In the genomic region with DNA sequence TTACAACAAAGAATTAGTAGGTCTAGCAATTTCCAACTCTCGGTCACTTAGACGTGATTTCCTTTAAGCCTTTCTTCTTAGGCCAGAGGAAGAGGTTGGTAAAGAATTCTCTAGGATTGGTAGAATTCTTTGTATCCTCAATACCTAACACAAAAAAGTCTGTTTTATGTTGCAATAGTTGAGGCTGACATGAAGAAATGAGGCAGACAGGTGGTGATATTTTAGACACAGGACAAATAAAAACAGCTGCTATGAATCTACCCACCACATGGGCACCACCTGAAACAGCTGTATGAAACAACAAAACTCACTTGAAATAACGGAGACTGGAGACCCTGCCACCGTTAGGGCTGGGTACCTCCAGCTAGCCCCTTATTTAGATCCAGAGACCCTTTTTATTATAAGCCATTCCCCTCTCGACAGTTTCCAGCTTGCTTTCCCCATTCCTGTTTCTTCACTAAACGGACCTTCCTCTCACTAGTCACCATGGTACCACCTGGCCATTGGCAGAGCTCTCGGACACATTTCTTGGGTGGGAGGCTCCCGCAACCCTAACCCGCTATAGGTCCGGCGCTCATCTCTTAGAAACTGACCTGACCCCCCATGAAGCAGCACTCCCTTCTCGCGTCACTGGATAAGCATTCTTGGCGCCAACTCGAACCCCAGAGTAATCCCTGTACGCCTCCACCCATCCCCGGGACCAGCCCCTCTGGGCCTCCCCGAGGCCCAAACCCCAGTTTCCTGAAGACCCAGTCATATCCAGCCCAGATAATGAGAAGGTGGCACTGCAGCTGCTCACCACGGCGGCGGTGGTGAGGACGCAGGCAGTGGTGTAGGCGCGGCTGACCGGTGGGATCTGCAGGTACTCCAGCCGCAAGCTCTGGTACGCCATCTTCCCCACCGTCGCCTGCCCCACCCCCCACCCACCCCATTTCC, we compare ENCODE assay signal across 8 cellular contexts. TPM values are rescaled to one million over a fixed set of nuclear protein-coding genes. Genes with fewer than 3 reads are reported as not detected.
DNase-seq lines count a peak whose midpoint lies in the region; ATAC-seq and TF ChIP-seq lines count a peak whose summit lies in the region.

A gene (minus strand): TSS at position 909 of the 936 bp plus-strand sequence. CDS start 17 bp downstream, at position 892.

- no peaks in the 10 kb centered on the region for H3K27me3 ChIP-seq in hepatocyte
- H3K27me3 ChIP-seq in sigmoid colon: no peaks in the 10 kb centered on the region

- in situ Hi-C loops in GM13976 (cut with MboI; ENCODE audit: low sequenced_read_pairs, unreplicated experiment): no loop called here

- H3K4me2 ChIP-seq in hepatocyte: peak within 1 kb of the TSS; percentile 92

- intact Hi-C loops in sigmoid colon (cut with DNase I): loop anchor here (5.0 kb wide), 1 partner anchor 48 kb away; a partner anchor contains a TSS

- ATAC-seq in GM21576 (IDR thresholded peaks at IDR 0.05; ENCODE audit: unreplicated experiment): peak; percentile 18

- H3K27ac ChIP-seq in KOPT-K1 (ENCODE audit: low read depth, low read length, poor library complexity, severe bottlenecking) (peak within 1 kb of the TSS; percentile 95), angular gyrus (ENCODE audit: low read depth, low read length) (peak within 1 kb of the TSS; percentile 98), hepatocyte (peak within 1 kb of the TSS; percentile 98), sigmoid colon (peak within 1 kb of the TSS; percentile 90 to 99 (median 94))

- H3K79me2 ChIP-seq in hepatocyte: peaks cover 75% of the 10 kb centered on the region

- no peaks in the 10 kb centered on the region for H3K9me3 ChIP-seq in KOPT-K1 (ENCODE audit: insufficient read depth, low read length, poor library complexity, severe bottlenecking)
- no peaks in the 10 kb centered on the region for H3K9me3 ChIP-seq in hepatocyte (ENCODE audit: low read depth)
- H3K9me3 ChIP-seq in sigmoid colon: no peaks in the 10 kb centered on the region

- DNase-seq in GM12864 (ENCODE audit: low read depth) (no peak), hepatocyte (ENCODE audit: low spot score) (peak; percentile 57), sigmoid colon (no peak), GM13976 (ENCODE audit: low spot score) (no peak), NCI-H1092 treated with DMSO at 0.1 percent for 48 hours (lab: John Stamatoyannopoulos, UW) (no peak)

- no peaks in the 10 kb centered on the region for H4K20me1 ChIP-seq in hepatocyte (ENCODE audit: insufficient read depth, poor library complexity, severe bottlenecking)

- 9% methylated on average over 21 of the region's 29 CpGs for whole genome bisulfite sequencing in hepatocyte (ENCODE audit: low lambda C conversion rate, missing lambda C conversion rate)
- 6 to 7% methylated on average over 29 of the region's 29 CpGs for WGBS in sigmoid colon, 2 donors

- peaks cover 9% of the 10 kb centered on the region for H3K4me1 ChIP-seq in hepatocyte (ENCODE audit: insufficient read depth)
- peaks cover 0 to 33% (median 23%) of the 10 kb centered on the region in 4 donors for H3K4me1 ChIP-seq in sigmoid colon

- TF ChIP-seq CTCF in GM12864 (IDR thresholded peaks at IDR 0.05; ENCODE audit: low read depth, low read length, missing control alignments) (no peak), hepatocyte (IDR thresholded peaks at IDR 0.05; ENCODE audit: poor library complexity) (no peak), sigmoid colon (IDR thresholded peaks at IDR 0.05) (no peak), GM13976 (IDR thresholded peaks at IDR 0.05; ENCODE audit: borderline replicate concordance, control extremely low read depth, extremely low read depth, insufficient read depth, missing control alignments) (no peak)

- H3K4me3 ChIP-seq in GM12864 (ENCODE audit: low read depth, low read length): peak within 1 kb of the TSS; percentile 96
- H3K4me3 ChIP-seq in hepatocyte: peak within 1 kb of the TSS; percentile 62
- H3K4me3 ChIP-seq in sigmoid colon: peak within 1 kb of the TSS; percentile 75 to 92 (median 84)

- no peak for TF ChIP-seq EP300 in sigmoid colon (IDR thresholded peaks at IDR 0.05)

- peak; percentile 33 to 34 for TF ChIP-seq POLR2A in sigmoid colon (IDR thresholded peaks at IDR 0.05)

- no peaks in the 10 kb centered on the region for H3K9me2 ChIP-seq in hepatocyte (replicated peaks; ENCODE audit: insufficient read depth)

- H3K36me3 ChIP-seq in KOPT-K1 (ENCODE audit: insufficient read depth, low read length) (peaks cover 73% of the 10 kb centered on the region), hepatocyte (replicated peaks; ENCODE audit: insufficient read depth, low read depth) (no peaks in the 10 kb centered on the region), sigmoid colon (peaks cover 0 to 60% (median 21%) of the 10 kb centered on the region in 4 donors)

- H2AFZ ChIP-seq in hepatocyte: peak within 1 kb of the TSS; percentile 86

RNA-seq across cellular contexts. Expression of the gene that starts here (rescaled TPM):
- 54.3 TPM in 2 replicates for total RNA-seq in hepatocyte
- 134 and 136 TPM in 2 replicates for polyA plus RNA-seq in hepatocyte
- 10 to 100 TPM; 14.3 to 40.0 (median 18.0) TPM for total RNA-seq in sigmoid colon
- polyA plus RNA-seq in sigmoid colon: 10 to 100 TPM; 23.1 to 51.3 (median 24.6) TPM
